In genomic region chr3:32315441-32315840, GRCh38 we compare ENCODE assay signal across 1 cellular context.
TF ChIP-seq lines count a peak whose summit lies in the region.

No MANE protein-coding gene starts in this region.

TF ChIP-seq in HepG2, 621 proteins besides CTCF, POLR2A, EP300 and RAD21 (continued from another document):
- TF ChIP-seq ZBTB37 (CRISPR knock-in tag; IDR thresholded peaks at IDR 0.05) (no peak), FOXO4 (CRISPR knock-in tag; conservative IDR thresholded peaks at IDR 0.05) (no peak), MED13 (CRISPR knock-in tag; IDR thresholded peaks at IDR 0.05) (no peak), ZNF10 (CRISPR knock-in tag; IDR thresholded peaks at IDR 0.05; ENCODE audit: borderline replicate concordance, low read depth) (no peak), CREB1 (IDR thresholded peaks at IDR 0.05) (no peak), CREB1 (CRISPR knock-in tag; IDR thresholded peaks at IDR 0.05) (no peak), STAT6 (CRISPR knock-in tag; IDR thresholded peaks at IDR 0.05; ENCODE audit: borderline replicate concordance) (no peak)
